8 cellular contexts compared by ENCODE assay signal in the genomic region with DNA sequence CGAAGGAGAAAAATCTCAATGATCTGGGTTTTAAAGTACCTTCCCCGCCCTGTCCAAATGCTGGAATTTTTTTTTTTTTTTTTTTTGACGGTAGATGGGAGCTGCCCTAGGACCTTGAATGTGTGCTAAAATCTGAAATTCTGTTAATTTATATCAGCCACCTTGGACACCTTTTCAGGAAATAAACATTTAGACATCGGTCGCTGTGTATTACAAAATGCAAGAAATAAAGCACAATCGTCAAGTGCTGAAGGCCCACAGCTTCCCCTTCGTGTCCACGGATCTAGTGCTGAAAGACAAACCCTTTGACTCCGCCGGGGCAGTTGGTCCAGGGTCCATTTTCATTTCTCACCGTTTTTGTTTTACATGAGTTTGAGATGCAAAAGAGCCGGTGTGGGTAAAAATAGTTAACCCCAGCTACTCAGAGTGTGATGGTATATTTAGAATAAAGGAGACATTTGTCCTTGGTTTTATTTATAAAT.
DNase-seq lines count a peak whose midpoint lies in the region; ATAC-seq and TF ChIP-seq lines count a peak whose summit lies in the region.

No MANE protein-coding gene starts in this region.

- intact Hi-C loops in left cardiac atrium (cut with DNase I): loop anchor here (1.0 to 2.0 kb wide), 3 partner anchors 73 to 109 kb away; no protein-coding TSS in a partner anchor

- no peak for ATAC-seq in activated naive CD8-positive, alpha-beta T cell treated with anti-CD3 and anti-CD28 coated beads, Interleukin-2, amount 10 ng/mL, durations not matched to agents 7 days and 5 days (ENCODE audit: low read depth)
- ATAC-seq in left cardiac atrium: peak; percentile 24 to 28

- POLR2A ChIA-PET in activated naive CD8-positive, alpha-beta T cell treated with anti-CD3 and anti-CD28 coated beads, Interleukin-2, amount 10 ng/mL, durations not matched to agents 7 days and 5 days (lab: Charles Lee): interaction anchor here (0.6 to 7.3 kb wide), 21 partner anchors 7 to 1963 kb away, joined by 3 to 498 read pairs (median 16); a partner anchor contains a TSS

- no peaks in the 10 kb centered on the region for H3K27me3 Mint-ChIP-seq in activated naive CD8-positive, alpha-beta T cell treated with anti-CD3 and anti-CD28 coated beads, Interleukin-2, amount 10 ng/mL, durations not matched to agents 7 days and 5 days
- H3K27me3 Mint-ChIP-seq in progenitor cell of endocrine pancreas: no peaks in the 10 kb centered on the region

- peak overlapping the region; percentile 85 for H3K27ac Mint-ChIP-seq in activated naive CD8-positive, alpha-beta T cell treated with anti-CD3 and anti-CD28 coated beads, Interleukin-2, amount 10 ng/mL, durations not matched to agents 7 days and 5 days
- H3K27ac Mint-ChIP-seq in progenitor cell of endocrine pancreas: peak overlapping the region; percentile 98

- H3K9me3 Mint-ChIP-seq in activated naive CD8-positive, alpha-beta T cell treated with anti-CD3 and anti-CD28 coated beads, Interleukin-2, amount 10 ng/mL, durations not matched to agents 7 days and 5 days: no peaks in the 10 kb centered on the region
- peaks cover 3% of the 10 kb centered on the region for H3K9me3 Mint-ChIP-seq in progenitor cell of endocrine pancreas (ENCODE audit: low read depth)

- H3K4me1 Mint-ChIP-seq in activated naive CD8-positive, alpha-beta T cell treated with anti-CD3 and anti-CD28 coated beads, Interleukin-2, amount 10 ng/mL, durations not matched to agents 7 days and 5 days: peaks cover 29% of the 10 kb centered on the region
- peaks cover 30% of the 10 kb centered on the region for H3K4me1 Mint-ChIP-seq in progenitor cell of endocrine pancreas (ENCODE audit: low read depth)

- H3K36me3 Mint-ChIP-seq in activated naive CD8-positive, alpha-beta T cell treated with anti-CD3 and anti-CD28 coated beads, Interleukin-2, amount 10 ng/mL, durations not matched to agents 7 days and 5 days: peaks cover 5% of the 10 kb centered on the region
- H3K36me3 Mint-ChIP-seq in progenitor cell of endocrine pancreas (ENCODE audit: insufficient read depth): peaks cover 2% of the 10 kb centered on the region

- peak overlapping the region; percentile 92 for H3K4me3 Mint-ChIP-seq in activated naive CD8-positive, alpha-beta T cell treated with anti-CD3 and anti-CD28 coated beads, Interleukin-2, amount 10 ng/mL, durations not matched to agents 7 days and 5 days
- H3K4me3 Mint-ChIP-seq in progenitor cell of endocrine pancreas (ENCODE audit: low read depth): peak overlapping the region; percentile 80

- TF ChIP-seq CTCF in progenitor cell of endocrine pancreas (IDR thresholded peaks at IDR 0.05; ENCODE audit: unreplicated experiment): no peak

- peak; percentile 48 for DNase-seq in activated T-cell treated with anti-CD3 and anti-CD28 coated beads, Interleukin-2, amount 50 U/mL, for 1 hour
- DNase-seq in activated T-cell treated with anti-CD3 and anti-CD28 coated beads for 4 hours (no peak), NCI-H226 (peak; percentile 29), left cardiac atrium (peak; percentile 39), progenitor cell of endocrine pancreas (ENCODE audit: low spot score, unreplicated experiment) (no peak), 8988T (no peak), ecto neural progenitor cell (ENCODE audit: low spot score) (no peak)
- no peak for DNase-seq in activated naive CD8-positive, alpha-beta T cell treated with anti-CD3 and anti-CD28 coated beads, Interleukin-2, amount 10 ng/mL, durations not matched to agents 7 days and 5 days

Comparison
In these comparisons a context has a peak if more than half of its experiments do, and no peak if none do; other contexts are left out.
1. DNase-seq: peak in activated T-cell treated with anti-CD3 and anti-CD28 coated beads, Interleukin-2, amount 50 U/mL, for 1 hour (single experiment), NCI-H226 (single experiment) and left cardiac atrium (single experiment); none in activated T-cell treated with anti-CD3 and anti-CD28 coated beads for 4 hours (single experiment), activated naive CD8-positive, alpha-beta T cell treated with anti-CD3 and anti-CD28 coated beads, Interleukin-2, amount 10 ng/mL, durations not matched to agents 7 days and 5 days (single experiment), progenitor cell of endocrine pancreas (single experiment), 8988T (single experiment) and ecto neural progenitor cell (single experiment).